16 cellular contexts compared by ENCODE assay signal in the genomic region with DNA sequence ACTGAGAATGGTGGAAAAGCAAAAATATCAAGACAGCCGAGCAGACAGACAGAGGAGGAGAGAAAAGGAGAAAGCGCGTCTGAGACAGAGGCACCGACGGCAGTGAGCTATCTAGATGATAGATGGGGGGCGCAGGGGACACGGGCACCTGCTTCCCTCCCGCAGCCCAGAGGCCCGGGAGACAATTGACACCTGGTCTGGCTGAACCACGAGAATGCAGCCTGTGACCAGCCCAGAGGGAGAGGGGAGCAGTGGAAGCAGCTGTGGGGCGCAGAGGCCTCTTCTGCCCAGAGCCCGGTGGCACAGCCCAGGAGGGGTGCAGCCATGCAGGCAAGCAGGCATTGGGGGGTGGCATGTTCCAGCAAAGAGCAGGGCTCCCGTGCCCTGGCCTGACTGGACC. TPM values are rescaled to one million over a fixed set of nuclear protein-coding genes. Genes with fewer than 3 reads are reported as not detected.
"Had no signal": no experiment of that assay in that cellular context is flagged by ENCODE, and none has a peak within 500 bp of the region (broad histone marks: within the 10 kb centered on the region; RNA-seq: fewer than 3 reads in every experiment).

No MANE protein-coding gene starts in this region.

- H3K9me3 Mint-ChIP-seq: activated CD8-positive, alpha-beta T cell treated with anti-CD3 and anti-CD28 coated beads for 36 hours; activated T-cell treated with anti-CD3 and anti-CD28 coated beads, Interleukin-2, amount 50 U/mL, for 72 hours; memory B cell; neural crest cell had no signal

- H3K4me3 Mint-ChIP-seq: activated CD8-positive, alpha-beta T cell treated with anti-CD3 and anti-CD28 coated beads for 36 hours; activated T-cell treated with anti-CD3 and anti-CD28 coated beads, Interleukin-2, amount 50 U/mL, for 72 hours; memory B cell; neural crest cell had no signal

- H3K4me1 ChIP-seq: colonic mucosa, thyroid gland, uterus had no signal

- ATAC-seq: activated CD8-positive, alpha-beta T cell treated with anti-CD3 and anti-CD28 coated beads for 36 hours; activated T-cell treated with anti-CD3 and anti-CD28 coated beads, Interleukin-2, amount 50 U/mL, for 72 hours had no signal

- H3K27ac Mint-ChIP-seq: activated CD8-positive, alpha-beta T cell treated with anti-CD3 and anti-CD28 coated beads for 36 hours; activated T-cell treated with anti-CD3 and anti-CD28 coated beads, Interleukin-2, amount 50 U/mL, for 72 hours; memory B cell had no signal

- H3K27me3 ChIP-seq: cardiac muscle cell, thyroid gland had no signal

- H3K9me3 ChIP-seq: colonic mucosa, left ventricle myocardium inferior, thyroid gland, uterus had no signal

- H3K27ac ChIP-seq: cardiac muscle cell, colonic mucosa, left ventricle myocardium inferior, skin epidermis, thyroid gland, uterus had no signal

- H3K4me3 ChIP-seq: cardiac muscle cell, colonic mucosa, left ventricle myocardium inferior, skin epidermis, thyroid gland, uterus had no signal

- H3K4me1 Mint-ChIP-seq: neural crest cell had no signal

- DNase-seq: activated CD4-positive, alpha-beta T cell treated with anti-CD3 and anti-CD28 coated beads for 4 hours; activated CD8-positive, alpha-beta memory T cell treated with anti-CD3 and anti-CD28 coated beads, Interleukin-2, amount 50 U/mL, for 4 hours; activated CD8-positive, alpha-beta T cell treated with anti-CD3 and anti-CD28 coated beads for 36 hours; activated T-cell treated with anti-CD3 and anti-CD28 coated beads, Interleukin-2, amount 50 U/mL, for 72 hours; colonic mucosa; effector CD8-positive, alpha-beta T cell; foreskin melanocyte; islet precursor cell; left ventricle myocardium inferior; T-helper 9 cell; thyroid gland; uterus had no signal

- H3K36me3 Mint-ChIP-seq: memory B cell had no signal

- H3K36me3 ChIP-seq: cardiac muscle cell, colonic mucosa, left ventricle myocardium inferior, thyroid gland, uterus had no signal

RNA-seq across cellular contexts. Expression of a gene that starts 48.2 kb away (rescaled TPM):
- total RNA-seq: left ventricle myocardium inferior had no signal
- polyA plus RNA-seq: cardiac muscle cell had no signal
